In genomic region chr6:12751694-12752304, GRCh38 we compare ENCODE assay signal across 1 cellular context.
A peak's percentile ranks its signal among the peaks of the same experiment; 100 is the strongest.
TF ChIP-seq lines count a peak whose summit lies in the region.

No MANE protein-coding gene starts in this region.

TF ChIP-seq in HepG2, 621 proteins besides CTCF, POLR2A, EP300 and RAD21 (continued from another document and continues in another):
- TF ChIP-seq AHDC1 (CRISPR knock-in tag; IDR thresholded peaks at IDR 0.05; ENCODE audit: borderline replicate concordance) (no peak), IKZF5 (CRISPR knock-in tag; IDR thresholded peaks at IDR 0.05) (peak; percentile 64; the same call in 1 of the 2 replicates), ZNF280D (CRISPR knock-in tag; IDR thresholded peaks at IDR 0.05) (no peak), KLF13 (CRISPR knock-in tag; IDR thresholded peaks at IDR 0.05) (no peak), RBM22 (optimal IDR thresholded peaks at IDR 0.05; ENCODE audit: low read length) (no peak), TEAD3 (CRISPR knock-in tag; optimal IDR thresholded peaks at IDR 0.05; ENCODE audit: borderline replicate concordance) (peak; percentile 9), STAG1 (CRISPR knock-in tag; IDR thresholded peaks at IDR 0.05) (no peak), CEBPZ (IDR thresholded peaks at IDR 0.05; ENCODE audit: low read length) (no peak), ZNF138 (CRISPR knock-in tag; IDR thresholded peaks at IDR 0.05; ENCODE audit: low read depth) (no peak), ZNF549 (CRISPR knock-in tag; IDR thresholded peaks at IDR 0.05) (no peak), IRX3 (CRISPR knock-in tag; IDR thresholded peaks at IDR 0.05; ENCODE audit: borderline replicate concordance, low read depth) (no peak), MXD1 (CRISPR knock-in tag; IDR thresholded peaks at IDR 0.05) (no peak), MAFK (conservative IDR thresholded peaks at IDR 0.05 in 1 of 2, IDR thresholded peaks at IDR 0.05 in 1 of 2; ENCODE audit: low read length in 2 of 2) (no peak), HBP1 (CRISPR knock-in tag; IDR thresholded peaks at IDR 0.05; ENCODE audit: low read depth) (peak; percentile 82; the same call in 1 of the 2 replicates), FOSL1 (CRISPR knock-in tag; IDR thresholded peaks at IDR 0.05; ENCODE audit: borderline replicate concordance) (no peak), ZNF354B (CRISPR knock-in tag; IDR thresholded peaks at IDR 0.05) (no peak), HES4 (CRISPR knock-in tag; IDR thresholded peaks at IDR 0.05; ENCODE audit: borderline replicate concordance) (0 out of 2 replicates have a peak, but pooled peaks have one; percentile 32), ZNF331 (CRISPR knock-in tag; IDR thresholded peaks at IDR 0.05) (peak; percentile 71), ZNF451 (CRISPR knock-in tag; IDR thresholded peaks at IDR 0.05) (no peak), SATB2 (CRISPR knock-in tag; IDR thresholded peaks at IDR 0.05) (0 out of 2 replicates have a peak, but pooled peaks have one; percentile 37), ZNF34 (CRISPR knock-in tag; IDR thresholded peaks at IDR 0.05; ENCODE audit: borderline replicate concordance) (no peak), XRCC5 (optimal IDR thresholded peaks at IDR 0.05; ENCODE audit: low read length) (no peak), ZBTB7A (CRISPR knock-in tag; IDR thresholded peaks at IDR 0.05) (no peak), KDM1A (CRISPR knock-in tag; IDR thresholded peaks at IDR 0.05) (no peak), ZFP62 (CRISPR knock-in tag; IDR thresholded peaks at IDR 0.05) (no peak), HIC2 (CRISPR knock-in tag; IDR thresholded peaks at IDR 0.05; ENCODE audit: low read depth) (no peak), ZNF333 (CRISPR knock-in tag; IDR thresholded peaks at IDR 0.05; ENCODE audit: borderline replicate concordance) (no peak), ZNF24 (IDR thresholded peaks at IDR 0.05) (no peak), ZFP90 (CRISPR knock-in tag; IDR thresholded peaks at IDR 0.05; ENCODE audit: borderline replicate concordance) (0 out of 2 replicates have a peak, but pooled peaks have one; percentile 58), TOPORS (CRISPR knock-in tag; IDR thresholded peaks at IDR 0.05) (0 out of 2 replicates have a peak, but pooled peaks have one; percentile 45), PLSCR1 (CRISPR knock-in tag; IDR thresholded peaks at IDR 0.05; ENCODE audit: borderline replicate concordance) (no peak), ARID4A (CRISPR knock-in tag; IDR thresholded peaks at IDR 0.05; ENCODE audit: borderline replicate concordance) (no peak), ZNF235 (CRISPR knock-in tag; IDR thresholded peaks at IDR 0.05; ENCODE audit: borderline replicate concordance) (no peak), RBM39 (IDR thresholded peaks at IDR 0.05; ENCODE audit: low read depth, low read length, poor library complexity, severe bottlenecking) (no peak), MATR3 (CRISPR knock-in tag; IDR thresholded peaks at IDR 0.05) (no peak), SRSF9 (IDR thresholded peaks at IDR 0.05; ENCODE audit: borderline replicate concordance, insufficient read depth, low read depth, low read length, poor library complexity, severe bottlenecking) (no peak)
